Comparison of ENCODE assay signal across 30 cellular contexts in the genomic region with DNA sequence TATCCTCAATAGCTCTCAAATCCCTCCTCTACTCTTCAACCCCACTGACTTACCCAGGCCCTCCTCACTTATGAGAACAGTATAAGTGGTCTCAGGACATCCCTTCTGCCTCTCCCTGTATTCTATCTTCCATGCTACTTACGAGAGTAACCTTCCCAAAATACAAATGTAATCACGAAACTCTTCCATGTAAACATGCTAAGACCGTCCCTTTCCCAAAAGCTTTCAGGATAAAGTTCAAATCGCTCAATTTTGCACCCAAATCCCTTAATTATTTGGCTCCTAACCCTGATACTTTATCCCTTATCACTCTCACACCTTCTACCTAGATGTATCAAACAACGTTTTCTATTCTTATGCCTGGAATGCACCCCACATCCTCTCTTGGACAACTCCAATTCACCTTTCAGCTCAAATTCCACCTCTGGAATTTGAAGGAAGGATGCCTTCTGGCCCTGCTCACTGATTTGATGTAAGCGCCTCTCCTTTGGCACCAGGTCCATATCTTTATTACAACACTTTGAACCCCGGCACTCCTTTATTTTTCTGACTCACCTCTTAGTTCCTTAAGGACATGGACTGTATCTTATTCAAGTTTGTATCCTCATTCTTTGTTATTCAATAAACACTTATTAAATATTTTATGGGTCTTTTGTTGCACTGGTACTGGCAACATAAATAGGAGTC. TPM values are rescaled to one million over a fixed set of nuclear protein-coding genes. Genes with fewer than 3 reads are reported as not detected.
DNase-seq lines count a peak whose midpoint lies in the region; ATAC-seq and TF ChIP-seq lines count a peak whose summit lies in the region.
"Had no signal": no experiment of that assay in that cellular context is flagged by ENCODE, and none has a peak within 500 bp of the region (broad histone marks: within the 10 kb centered on the region; RNA-seq: fewer than 3 reads in every experiment).

No MANE protein-coding gene starts in this region.

- H3K4me3 Mint-ChIP-seq in CD8-positive, alpha-beta memory T cell = peak overlapping the region in 6 of 7 donors; percentile 0 to 16 (median 6)
- H3K4me3 Mint-ChIP-seq in activated T-helper 17 cell treated with anti-CD3 and anti-CD28 coated beads, Interleukin-2, amount 50 U/mL, for 72 hours = no peak overlapping the region
- no peak overlapping the region for H3K4me3 Mint-ChIP-seq in natural killer cell
- H3K4me3 Mint-ChIP-seq: activated CD4-positive, alpha-beta memory T cell treated with anti-CD3 and anti-CD28 coated beads, Interleukin-2, amount 10 ng/mL, durations not matched to agents 7 days and 5 days; activated naive CD8-positive, alpha-beta T cell treated with anti-CD3 and anti-CD28 coated beads, Interleukin-2, amount 50 U/mL, for 24 hours had no signal

- POLR2A ChIA-PET in CD8-positive, alpha-beta memory T cell (lab: Charles Lee) = no interaction called here

- H3K4me1 ChIP-seq in CD8-positive, alpha-beta memory T cell (ENCODE audit: insufficient read depth, low read length) = peaks cover 26% of the 10 kb centered on the region
- H3K4me1 ChIP-seq: BE2C, HAP-1 had no signal

- no peak for DNase-seq in CD8-positive, alpha-beta memory T cell
- DNase-seq in iPS DF 19.7 (ENCODE audit: low read depth, low spot score) = peak; percentile 3
- no peak for DNase-seq in natural killer cell
- DNase-seq in caudate nucleus (lab: John Stamatoyannopoulos, UW) = no peak
- no peak for DNase-seq in GM13976 (ENCODE audit: low spot score)
- DNase-seq: activated CD4-positive, alpha-beta memory T cell treated with anti-CD3 and anti-CD28 coated beads, Interleukin-2, amount 10 ng/mL, durations not matched to agents 7 days and 5 days; activated gamma-delta T cell treated with Interleukin-2 at 50 U/mL for 16 hours; activated naive CD8-positive, alpha-beta T cell treated with anti-CD3 and anti-CD28 coated beads, Interleukin-2, amount 50 U/mL, for 24 hours; BE2C; COR-L47; effector CD4-positive, alpha-beta T cell; foreskin fibroblast; GF-D8; heart right ventricle; left cardiac atrium; MG63; naive B cell; NCI-H1417; NCI-H2081 treated with DMSO at 0.1 percent for 48 hours; NCI-H446 treated with DMSO at 0.1 percent for 48 hours; RPMI8226; stomach; T-helper 1 cell; tibial artery had no signal

- CTCF ChIA-PET in CD8-positive, alpha-beta memory T cell (lab: Charles Lee) = no interaction called here

- H3K4me1 Mint-ChIP-seq in CD8-positive, alpha-beta memory T cell = peaks cover 74 to 80% (median 78%) of the 10 kb centered on the region in 3 donors
- peaks cover 38% of the 10 kb centered on the region for H3K4me1 Mint-ChIP-seq in activated T-helper 17 cell treated with anti-CD3 and anti-CD28 coated beads, Interleukin-2, amount 50 U/mL, for 72 hours
- H3K4me1 Mint-ChIP-seq in natural killer cell = peaks cover 63 to 69% of the 10 kb centered on the region in 2 donors

- no peak for ATAC-seq in activated T-helper 17 cell treated with anti-CD3 and anti-CD28 coated beads, Interleukin-2, amount 50 U/mL, for 72 hours (replicated peaks)
- ATAC-seq in natural killer cell (no peak), esophagus mucosa (no peak)
- ATAC-seq: activated CD4-positive, CD25-positive, alpha-beta regulatory T cell treated with anti-CD3 and anti-CD28 coated beads, Interleukin-2, amount 50 U/mL, for 24 hours; activated naive CD8-positive, alpha-beta T cell treated with anti-CD3 and anti-CD28 coated beads, Interleukin-2, amount 50 U/mL, for 24 hours; heart right ventricle; left cardiac atrium had no signal

- peaks cover 7% of the 10 kb centered on the region for H3K36me3 ChIP-seq in CD8-positive, alpha-beta memory T cell (ENCODE audit: insufficient read depth, low read length)
- H3K36me3 ChIP-seq: BE2C, HAP-1, MG63 had no signal

- H3K27ac ChIP-seq in CD8-positive, alpha-beta memory T cell (ENCODE audit: low read depth, low read length) = no peak overlapping the region
- no peak overlapping the region for H3K27ac ChIP-seq in caudate nucleus (ENCODE audit: low read depth, low read length)
- H3K27ac ChIP-seq: stomach, tibial artery had no signal

- H3K27me3 Mint-ChIP-seq in CD8-positive, alpha-beta memory T cell = no peaks in the 10 kb centered on the region
- no peaks in the 10 kb centered on the region for H3K27me3 Mint-ChIP-seq in activated T-helper 17 cell treated with anti-CD3 and anti-CD28 coated beads, Interleukin-2, amount 50 U/mL, for 72 hours
- no peaks in the 10 kb centered on the region for H3K27me3 Mint-ChIP-seq in natural killer cell (ENCODE audit: low read depth in 2 of 2)
- H3K27me3 Mint-ChIP-seq: activated CD4-positive, alpha-beta memory T cell treated with anti-CD3 and anti-CD28 coated beads, Interleukin-2, amount 10 ng/mL, durations not matched to agents 7 days and 5 days; activated naive CD8-positive, alpha-beta T cell treated with anti-CD3 and anti-CD28 coated beads, Interleukin-2, amount 50 U/mL, for 24 hours; naive B cell had no signal

- H3K9me3 ChIP-seq in CD8-positive, alpha-beta memory T cell (ENCODE audit: low read length) = no peaks in the 10 kb centered on the region
- H3K9me3 ChIP-seq: BE2C, HAP-1, heart right ventricle, MG63, stomach, tibial artery had no signal

- H3K27me3 ChIP-seq in CD8-positive, alpha-beta memory T cell (ENCODE audit: insufficient read depth, low read length, poor library complexity, severe bottlenecking) = no peaks in the 10 kb centered on the region
- H3K27me3 ChIP-seq: BE2C, heart right ventricle, MG63, stomach, tibial artery had no signal

- no peaks in the 10 kb centered on the region for H3K9me3 Mint-ChIP-seq in CD8-positive, alpha-beta memory T cell
- H3K9me3 Mint-ChIP-seq in activated T-helper 17 cell treated with anti-CD3 and anti-CD28 coated beads, Interleukin-2, amount 50 U/mL, for 72 hours = no peaks in the 10 kb centered on the region
- H3K9me3 Mint-ChIP-seq in natural killer cell = no peaks in the 10 kb centered on the region
- H3K9me3 Mint-ChIP-seq: activated CD4-positive, alpha-beta memory T cell treated with anti-CD3 and anti-CD28 coated beads, Interleukin-2, amount 10 ng/mL, durations not matched to agents 7 days and 5 days; activated naive CD8-positive, alpha-beta T cell treated with anti-CD3 and anti-CD28 coated beads, Interleukin-2, amount 50 U/mL, for 24 hours; naive B cell had no signal

- in situ Hi-C loops in GM13976 (cut with MboI; ENCODE audit: low sequenced_read_pairs, unreplicated experiment) = no loop called here

- H3K4me3 ChIP-seq in CD8-positive, alpha-beta memory T cell (ENCODE audit: low read length) = no peak overlapping the region
- H3K4me3 ChIP-seq: HAP-1, heart right ventricle, MG63, skin epidermis, stomach, tibial artery had no signal

- H3K36me3 Mint-ChIP-seq in CD8-positive, alpha-beta memory T cell = peaks cover 0 to 27% (median 13%) of the 10 kb centered on the region in 3 donors
- peaks cover 42% of the 10 kb centered on the region for H3K36me3 Mint-ChIP-seq in activated T-helper 17 cell treated with anti-CD3 and anti-CD28 coated beads, Interleukin-2, amount 50 U/mL, for 72 hours (ENCODE audit: low read depth)
- peaks cover 16% of the 10 kb centered on the region for H3K36me3 Mint-ChIP-seq in natural killer cell

- H3K27ac Mint-ChIP-seq in CD8-positive, alpha-beta memory T cell = peak overlapping the region in 7 of 8 donors; percentile 5 to 100 (median 73)
- peak overlapping the region; percentile 2 for H3K27ac Mint-ChIP-seq in activated T-helper 17 cell treated with anti-CD3 and anti-CD28 coated beads, Interleukin-2, amount 50 U/mL, for 72 hours
- peak overlapping the region; percentile 67 to 97 for H3K27ac Mint-ChIP-seq in natural killer cell
- H3K27ac Mint-ChIP-seq: activated CD4-positive, alpha-beta memory T cell treated with anti-CD3 and anti-CD28 coated beads, Interleukin-2, amount 10 ng/mL, durations not matched to agents 7 days and 5 days; activated naive CD8-positive, alpha-beta T cell treated with anti-CD3 and anti-CD28 coated beads, Interleukin-2, amount 50 U/mL, for 24 hours had no signal

- intact Hi-C loops in natural killer cell (cut with micrococcal nuclease) = loop anchor here (10.0 kb wide), 1 partner anchor 1965 kb away; the partner anchor contains the start of genes EFCAB11 and TDP1

- no peak for TF ChIP-seq CTCF in natural killer cell (IDR thresholded peaks at IDR 0.05)
- TF ChIP-seq CTCF in GM13976 (IDR thresholded peaks at IDR 0.05; ENCODE audit: borderline replicate concordance, control extremely low read depth, extremely low read depth, insufficient read depth, missing control alignments) = no peak

RNA-seq across cellular contexts. Expression of gene GALC, which starts 3.2 kb away (rescaled TPM):
- 10 to 100 TPM; 12.4 to 13.0 TPM for total RNA-seq in CD8-positive, alpha-beta memory T cell
- polyA plus RNA-seq in CD8-positive, alpha-beta memory T cell = 27.7 TPM
- total RNA-seq in activated T-helper 17 cell treated with anti-CD3 and anti-CD28 coated beads, Interleukin-2, amount 50 U/mL, for 72 hours = 10 to 100 TPM; 17.7 to 32.4 TPM
- total RNA-seq in natural killer cell (10 to 100 TPM; 50.3 to 78.2 (median 67.2) TPM), esophagus mucosa (5.3 TPM)

RNA-seq across cellular contexts. Expression of gene GPR65, which starts 15.2 kb away (rescaled TPM):
- total RNA-seq in CD8-positive, alpha-beta memory T cell = 10 to 100 TPM; 15.2 to 16.1 TPM
- polyA plus RNA-seq in CD8-positive, alpha-beta memory T cell = 40.4 TPM
- 10 to 100 TPM; 15.0 to 33.9 TPM for total RNA-seq in activated T-helper 17 cell treated with anti-CD3 and anti-CD28 coated beads, Interleukin-2, amount 50 U/mL, for 72 hours
- total RNA-seq in natural killer cell (10 to 100 TPM; 37.6 to 47.4 (median 40.3) TPM), esophagus mucosa (0.20 TPM)
- total RNA-seq: renal cortical epithelial cell had no signal

Comparison
In these comparisons a context has a peak if more than half of its experiments do, and no peak if none do; other contexts are left out.
1. H3K27ac Mint-ChIP-seq: peak in every context shown above with its lines; median percentile 82 in natural killer cell; 73 in CD8-positive, alpha-beta memory T cell; 2 in activated T-helper 17 cell treated with anti-CD3 and anti-CD28 coated beads, Interleukin-2, amount 50 U/mL, for 72 hours.
2. H3K4me3 Mint-ChIP-seq: peak in CD8-positive, alpha-beta memory T cell (6 of 7); none in activated T-helper 17 cell treated with anti-CD3 and anti-CD28 coated beads, Interleukin-2, amount 50 U/mL, for 72 hours (single experiment) and natural killer cell (single experiment).
3. RNA of gene GPR65, which starts 15.2 kb away (total RNA-seq): 37.6 to 47.4 TPM in natural killer cell, 15.0 to 33.9 TPM in activated T-helper 17 cell treated with anti-CD3 and anti-CD28 coated beads, Interleukin-2, amount 50 U/mL, for 72 hours and 15.2 to 16.1 TPM in CD8-positive, alpha-beta memory T cell; 0.20 TPM in esophagus mucosa (single experiment); every median in the first group is over 10 times any median in the second.